13 cellular contexts compared by ENCODE assay signal in the genomic region with DNA sequence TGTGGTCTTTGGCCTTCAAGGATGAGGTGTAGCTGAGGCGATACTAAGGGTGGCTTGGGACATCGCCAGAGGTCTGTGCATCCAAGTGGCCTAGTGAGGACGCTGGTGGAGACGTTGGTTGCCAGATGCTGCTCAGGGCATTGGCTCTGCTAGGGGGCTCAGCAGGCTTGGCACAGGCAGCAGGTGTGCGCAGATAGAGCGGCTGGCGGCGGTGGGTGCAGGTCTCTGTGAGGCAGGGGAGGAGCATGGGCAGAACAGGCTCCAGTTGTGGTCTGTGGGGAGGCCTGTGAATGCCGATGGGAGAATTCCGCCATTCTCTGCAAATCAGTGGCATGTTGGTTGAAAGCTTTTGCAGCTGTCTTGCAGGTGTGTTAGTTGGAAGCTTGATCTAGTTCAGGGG. TPM values are rescaled to one million over a fixed set of nuclear protein-coding genes. Genes with fewer than 3 reads are reported as not detected.
DNase-seq lines count a peak whose midpoint lies in the region; ATAC-seq, FAIRE-seq and TF ChIP-seq lines count a peak whose summit lies in the region.
"Had no signal": no experiment of that assay in that cellular context is flagged by ENCODE, and none has a peak within 500 bp of the region (broad histone marks: within the 10 kb centered on the region; RNA-seq: fewer than 3 reads in every experiment).

No MANE protein-coding gene starts in this region.

- H3K4me3 Mint-ChIP-seq in IgD-negative memory B cell = peak overlapping the region in 1 of 4 donors; percentile 47

- peaks cover 2% of the 10 kb centered on the region for H3K36me3 Mint-ChIP-seq in IgD-negative memory B cell

- ATAC-seq in K562 = no peak
- ATAC-seq in HG03039 (IDR thresholded peaks at IDR 0.05; ENCODE audit: unreplicated experiment) = no peak
- ATAC-seq in HG03520 (IDR thresholded peaks at IDR 0.05; ENCODE audit: unreplicated experiment) = no peak

- peaks cover 54% of the 10 kb centered on the region for H3K79me2 ChIP-seq in K562 (ENCODE audit: control insufficient read depth, insufficient read depth, low read length)

- H2AFZ ChIP-seq in K562 (ENCODE audit: low read depth, low read length) = no peak overlapping the region

- no peaks in the 10 kb centered on the region for H3K9me3 ChIP-seq in K562 (replicated peaks; ENCODE audit: control insufficient read depth, insufficient read depth, low read depth, low read length)
- H3K9me3 ChIP-seq: BE2C, ovary had no signal

- CTCF ChIA-PET in K562 (lab: Yijun Ruan, JAX; ENCODE audit: low intra/inter-chr PET ratio) = no interaction called here

- H3K9me1 ChIP-seq in K562 (ENCODE audit: control insufficient read depth, insufficient read depth, low read length) = no peaks in the 10 kb centered on the region

- H3K27me3 ChIP-seq in K562 (ENCODE audit: control insufficient read depth in 2 of 2, insufficient read depth in 2 of 2, low read length in 2 of 2) = no peaks in the 10 kb centered on the region
- H3K27me3 ChIP-seq: BE2C, ovary had no signal

- BruUV-seq in K562 (replicated peaks; lab: Mats Ljungman, UMichigan) = no TSS peak

- H3K27ac Mint-ChIP-seq in IgD-negative memory B cell = peak overlapping the region in 2 of 3 donors; percentile 26 to 73

- peaks cover 3 to 17% (median 10%) of the 10 kb centered on the region in 3 donors for H3K4me1 Mint-ChIP-seq in IgD-negative memory B cell

- in situ Hi-C loops in K562 (cut with MboI) = no loop called here

- peaks cover 12% of the 10 kb centered on the region for H4K20me1 ChIP-seq in K562 (replicated peaks; ENCODE audit: control insufficient read depth, insufficient read depth, low read length)

- WGBS in K562 (ENCODE audit: insufficient coverage, low coverage, missing lambda C conversion rate) = 90% methylated on average over 10 of the region's 10 CpGs

- H3K36me3 ChIP-seq in K562 (ENCODE audit: control insufficient read depth, insufficient read depth, low read length) = peaks cover 90% of the 10 kb centered on the region
- H3K36me3 ChIP-seq: ovary had no signal

- POLR2A ChIA-PET in K562 (lab: Yijun Ruan, JAX) = interaction anchor here (1.0 to 1.1 kb wide), 2 partner anchors 9 to 16 kb away, joined by 3 to 8 read pairs; no protein-coding TSS in a partner anchor

- H3K27me3 Mint-ChIP-seq in IgD-negative memory B cell = no peaks in the 10 kb centered on the region

- H3K27ac ChIP-seq in C4-2B (peak overlapping the region; percentile 74), K562 (ENCODE audit: extremely low read depth, low read depth, low read length) (no peak overlapping the region)
- H3K27ac ChIP-seq: KMS-11, ovary had no signal

- DNase-seq in K562 (ENCODE audit: extremely low read depth in 1 of 4, low spot score in 3 of 4) = no peak
- peak; percentile 36 for DNase-seq in myocyte (ENCODE audit: low read depth)
- no peak for DNase-seq in amniotic stem cell (lab: John Stamatoyannopoulos, UW)
- DNase-seq in DMS 273 (lab: John Stamatoyannopoulos, UW; ENCODE audit: unreplicated experiment) = no peak
- DNase-seq: amygdala, BE2C, NCI-H2081 had no signal

- H3K4me3 ChIP-seq in K562 = no peak overlapping the region
- H3K4me3 ChIP-seq: ovary had no signal

- no peak for FAIRE-seq in K562 (lab: Jason Lieb, UNC)

- H3K4me1 ChIP-seq in K562 (replicated peaks in 1 of 2; ENCODE audit: control insufficient read depth in 2 of 2, insufficient read depth in 2 of 2, low read length in 2 of 2) = peaks cover 0 to 12% of the 10 kb centered on the region in 2 experiments; a peak in 1 of 5 replicates
- H3K4me1 ChIP-seq: BE2C had no signal

- no peak for TF ChIP-seq EP300 in K562 (IDR thresholded peaks at IDR 0.05; ENCODE audit: low read length)

- TF ChIP-seq RAD21 in K562 (CRISPR knock-in tag; conservative IDR thresholded peaks at IDR 0.05 in 1 of 2, IDR thresholded peaks at IDR 0.05 in 1 of 2) = no peak

- TF ChIP-seq CTCF in C4-2B (conservative IDR thresholded peaks at IDR 0.05) (no peak), K562 (IDR thresholded peaks at IDR 0.05 in 2 of 3, conservative IDR thresholded peaks at IDR 0.05 in 1 of 3; ENCODE audit: insufficient read depth in 2 of 3, low read depth in 1 of 3, low read length in 3 of 3) (no peak)

- H3K9ac ChIP-seq in K562 (ENCODE audit: insufficient read depth in 1 of 2, low read depth in 2 of 2, low read length in 2 of 2) = 0 out of 4 replicates have a peak overlapping the region, but pooled peaks of 1 of the 2 experiments have one; percentile 40
- H3K9ac ChIP-seq: KMS-11 had no signal

- no peak overlapping the region for H3K4me2 ChIP-seq in K562 (ENCODE audit: insufficient read depth, low read length)
- H3K4me2 ChIP-seq: KMS-11 had no signal

- H3K9me3 Mint-ChIP-seq in IgD-negative memory B cell = no peaks in the 10 kb centered on the region

- intact Hi-C loops in K562 (cut with micrococcal nuclease) = no loop called here

- TF ChIP-seq POLR2A in K562 (conservative IDR thresholded peaks at IDR 0.05) = no peak

TF ChIP-seq in K562, 482 proteins besides CTCF, POLR2A, EP300 and RAD21:
- TF ChIP-seq POLR2G (IDR thresholded peaks at IDR 0.05; ENCODE audit: low read depth, low read length) (peak; percentile 47; the same call in 1 of the 2 replicates), NUFIP1 (IDR thresholded peaks at IDR 0.05; ENCODE audit: partially characterized antibody) (no peak)
TF ChIP-seq in K562: peak in this region for 1.

RNA-seq across cellular contexts. Expression of a gene that starts 21.2 kb away (rescaled TPM):
- polyA plus RNA-seq in IgD-negative memory B cell (not detected), K562 (2011; rRNA removed) (not detected in 2 replicates), K562 (2014; fragmentation: Illumina TruSeq; extraction: Trizol) (0.07 TPM in 1 of 2 replicates, not detected in the other), K562 (2014; fragmentation: Nextera tagmentation; extraction: Ambion mirVana) (not detected), K562 (2014; rRNA removed) (not detected in 2 replicates)
- total RNA-seq in K562 (2011; cell fraction: chromatin; rRNA removed; ENCODE audit: low replicate concordance) = 0.69 TPM in 1 of 2 replicates, not detected in the other
- 0.39 TPM in 1 of 2 replicates, not detected in the other for total RNA-seq in K562 (2011; cell fraction: nucleolus; rRNA removed)
- total RNA-seq in K562 (2011; cell fraction: nucleoplasm; rRNA removed) = not detected in 2 replicates
- total RNA-seq in K562 (2014; rRNA removed) (0.05 TPM in 1 of 2 replicates, not detected in the other), K562 (2014; rRNA removed; fragmentation: Illumina TruSeq; extraction: Trizol) (not detected in 2 replicates), K562 (2015; rRNA removed; fragmentation: Illumina TruSeq; extraction: Trizol) (not detected in 2 replicates), K562 (2021) (0.09 and 0.11 TPM in 2 replicates), myocyte (not detected in 2 replicates)
- polyA plus RNA-seq in K562 (2011; cell fraction: cytosol; rRNA removed) = not detected in 2 replicates
- 0.26 TPM in 1 of 2 replicates, not detected in the other for polyA plus RNA-seq in K562 (2011; cell fraction: nucleus; rRNA removed)
- polyA plus RNA-seq in K562 (2012) = 0.08 TPM in 1 of 2 replicates, not detected in the other
- not detected in 2 replicates for polyA minus RNA-seq in K562 (2011; rRNA and poly(A)+ RNA removed)
- polyA minus RNA-seq in K562 (2011; cell fraction: cytosol; rRNA and poly(A)+ RNA removed) = not detected in 2 replicates
- polyA minus RNA-seq in K562 (2011; cell fraction: nucleus; rRNA and poly(A)+ RNA removed) = not detected in 2 replicates
- 0.09 TPM for polyA plus RNA-seq in myocyte (2012)

RNA-seq across cellular contexts. Expression of a gene that starts 32.8 kb away (rescaled TPM):
- polyA plus RNA-seq in IgD-negative memory B cell (22.2 TPM), K562 (2011; rRNA removed) (1.7 and 4.2 TPM in 2 replicates), K562 (2014; fragmentation: Illumina TruSeq; extraction: Trizol) (2.2 and 10.2 TPM in 2 replicates), K562 (2014; fragmentation: Nextera tagmentation; extraction: Ambion mirVana) (under 1 TPM in 1 of 2 experiments, not detected in 1; 0.03 TPM), K562 (2014; rRNA removed) (15.6 and 16.0 TPM in 2 replicates)
- total RNA-seq in K562 (2011; cell fraction: chromatin; rRNA removed; ENCODE audit: low replicate concordance) = 2.9 and 6.1 TPM in 2 replicates
- 8.3 and 10.9 TPM in 2 replicates for total RNA-seq in K562 (2011; cell fraction: nucleolus; rRNA removed)
- total RNA-seq in K562 (2011; cell fraction: nucleoplasm; rRNA removed) = 6.6 and 9.3 TPM in 2 replicates
- total RNA-seq in K562 (2014; rRNA removed) (3.8 and 11.0 TPM in 2 replicates), K562 (2014; rRNA removed; fragmentation: Illumina TruSeq; extraction: Trizol) (not detected in 2 replicates), K562 (2015; rRNA removed; fragmentation: Illumina TruSeq; extraction: Trizol) (2.0 and 3.0 TPM in 2 replicates), K562 (2021) (25.8 and 27.2 TPM in 2 replicates), myocyte (5.4 and 6.1 TPM in 2 replicates)
- polyA plus RNA-seq in K562 (2011; cell fraction: cytosol; rRNA removed) = 1.6 and 7.1 TPM in 2 replicates
- 10.5 and 20.0 TPM in 2 replicates for polyA plus RNA-seq in K562 (2011; cell fraction: nucleus; rRNA removed)
- polyA plus RNA-seq in K562 (2012) = 15.2 and 17.6 TPM in 2 replicates
- polyA minus RNA-seq in K562 (2011; rRNA and poly(A)+ RNA removed) = 0.46 and 0.84 TPM in 2 replicates
- 12.5 and 17.9 TPM in 2 replicates for polyA minus RNA-seq in K562 (2011; cell fraction: cytosol; rRNA and poly(A)+ RNA removed)
- 3.4 and 4.2 TPM in 2 replicates for polyA minus RNA-seq in K562 (2011; cell fraction: nucleus; rRNA and poly(A)+ RNA removed)
- polyA plus RNA-seq in myocyte (2012) = 24.1 TPM

RNA-seq across cellular contexts. Expression of a gene that starts 36.4 kb away (rescaled TPM):
- 210 TPM for polyA plus RNA-seq in IgD-negative memory B cell
- total RNA-seq in K562 (2011; cell fraction: chromatin; rRNA removed; ENCODE audit: low replicate concordance) = 202 and 306 TPM in 2 replicates
- total RNA-seq in K562 (2011; cell fraction: nucleolus; rRNA removed) = 151 and 162 TPM in 2 replicates
- total RNA-seq in K562 (2011; cell fraction: nucleoplasm; rRNA removed) = 214 and 325 TPM in 2 replicates
- 195 and 251 TPM in 2 replicates for total RNA-seq in K562 (2014; rRNA removed)
- total RNA-seq in K562 (2014; rRNA removed; fragmentation: Illumina TruSeq; extraction: Trizol) = 130 and 168 TPM in 2 replicates
- 186 and 204 TPM in 2 replicates for total RNA-seq in K562 (2015; rRNA removed; fragmentation: Illumina TruSeq; extraction: Trizol)
- total RNA-seq in K562 (2021) = 283 and 340 TPM in 2 replicates
- 107 and 127 TPM in 2 replicates for polyA plus RNA-seq in K562 (2011; rRNA removed)
- polyA plus RNA-seq in K562 (2011; cell fraction: cytosol; rRNA removed) = 113 and 356 TPM in 2 replicates
- polyA plus RNA-seq in K562 (2011; cell fraction: nucleus; rRNA removed) = 136 and 152 TPM in 2 replicates
- 189 and 403 TPM in 2 replicates for polyA plus RNA-seq in K562 (2012)
- 241 and 264 TPM in 2 replicates for polyA plus RNA-seq in K562 (2014; fragmentation: Illumina TruSeq; extraction: Trizol)
- polyA plus RNA-seq in K562 (2014; fragmentation: Nextera tagmentation; extraction: Ambion mirVana) = 10 to 100 TPM; 11.1 to 13.1 TPM
- 253 and 316 TPM in 2 replicates for polyA plus RNA-seq in K562 (2014; rRNA removed)
- 124 and 136 TPM in 2 replicates for polyA minus RNA-seq in K562 (2011; rRNA and poly(A)+ RNA removed)
- 128 and 153 TPM in 2 replicates for polyA minus RNA-seq in K562 (2011; cell fraction: cytosol; rRNA and poly(A)+ RNA removed)
- polyA minus RNA-seq in K562 (2011; cell fraction: nucleus; rRNA and poly(A)+ RNA removed) = 67.6 and 85.5 TPM in 2 replicates
- 38.5 and 43.6 TPM in 2 replicates for total RNA-seq in myocyte
- 89.3 TPM for polyA plus RNA-seq in myocyte (2012)
